Comparison of ENCODE assay signal across 2 cellular contexts in the genomic region with DNA sequence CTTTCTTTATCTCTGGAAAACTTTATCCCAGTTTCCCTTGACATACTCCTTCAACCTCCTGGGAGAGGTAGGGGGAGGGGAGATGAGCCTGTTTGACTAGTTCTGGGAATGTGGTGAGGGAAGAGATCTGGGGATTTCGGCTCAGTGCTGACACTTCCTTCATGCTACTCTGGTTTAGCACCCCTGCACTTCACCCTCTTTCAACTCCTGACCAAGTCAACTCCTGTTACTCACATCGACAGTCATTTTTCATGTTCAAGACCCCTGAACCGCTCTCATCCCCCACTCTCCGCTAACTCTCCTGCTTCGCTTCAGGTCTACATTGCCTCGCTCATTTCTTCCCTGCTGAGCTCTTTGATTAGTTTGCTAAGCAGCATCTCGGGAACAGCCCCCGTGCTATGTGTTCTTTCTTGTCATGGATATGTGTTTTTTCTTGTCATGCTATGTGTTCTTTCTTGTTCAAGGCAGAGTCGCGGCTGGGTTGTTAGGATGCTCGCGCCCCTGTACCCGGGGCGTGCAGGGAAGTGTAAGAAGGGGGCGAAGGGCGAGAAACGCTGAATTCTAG.
TF ChIP-seq lines count a peak whose summit lies in the region.

No MANE protein-coding gene starts in this region.

TF ChIP-seq in WTC11, 78 proteins besides CTCF, POLR2A, EP300 and RAD21 (continued from another document):
- TF ChIP-seq, protein P1, sequence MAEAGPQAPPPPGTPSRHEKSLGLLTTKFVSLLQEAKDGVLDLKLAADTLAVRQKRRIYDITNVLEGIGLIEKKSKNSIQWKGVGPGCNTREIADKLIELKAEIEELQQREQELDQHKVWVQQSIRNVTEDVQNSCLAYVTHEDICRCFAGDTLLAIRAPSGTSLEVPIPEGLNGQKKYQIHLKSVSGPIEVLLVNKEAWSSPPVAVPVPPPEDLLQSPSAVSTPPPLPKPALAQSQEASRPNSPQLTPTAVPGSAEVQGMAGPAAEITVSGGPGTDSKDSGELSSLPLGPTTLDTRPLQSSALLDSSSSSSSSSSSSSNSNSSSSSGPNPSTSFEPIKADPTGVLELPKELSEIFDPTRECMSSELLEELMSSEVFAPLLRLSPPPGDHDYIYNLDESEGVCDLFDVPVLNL (CRISPR knock-in tag; IDR thresholded peaks at IDR 0.05; ENCODE audit: borderline replicate concordance, low read depth): no peak
- TF ChIP-seq NFE2L1 (CRISPR knock-in tag; IDR thresholded peaks at IDR 0.05): peak; percentile 33; the same call in 1 of the 2 replicates

TF ChIP-seq in liver, 16 proteins besides CTCF, POLR2A, EP300 and RAD21 (continued from another document):
- no peak for TF ChIP-seq ZBTB33 (IDR thresholded peaks at IDR 0.05)
